ENCODE assay signal across 2 cellular contexts in genomic region chr3:14863324-14864100, GRCh38.
TF ChIP-seq lines count a peak whose summit lies in the region.

No MANE protein-coding gene starts in this region.

TF ChIP-seq in H1, 55 proteins besides CTCF, POLR2A, EP300 and RAD21:
- TF ChIP-seq YY1 (IDR thresholded peaks at IDR 0.05; ENCODE audit: low read depth, low read length) (peak; percentile 48; the same call in 1 of the 2 replicates), CEBPB (IDR thresholded peaks at IDR 0.05; ENCODE audit: low read depth, low read length) (no peak), CHD7 (IDR thresholded peaks at IDR 0.05; ENCODE audit: insufficient replicate concordance, low read length) (no peak), RBBP5 (IDR thresholded peaks at IDR 0.05; ENCODE audit: borderline replicate concordance, low read depth, low read length) (0 out of 2 replicates have a peak, but pooled peaks have one; percentile 20), SAP30 (IDR thresholded peaks at IDR 0.05; ENCODE audit: insufficient read depth, insufficient replicate concordance, low read length) (no peak)

TF ChIP-seq in neural cell, 6 proteins besides CTCF, POLR2A, EP300 and RAD21:
- TF ChIP-seq POLR2AphosphoS5 (IDR thresholded peaks at IDR 0.05), result peak; percentile 82
- TF ChIP-seq SMC3 (conservative IDR thresholded peaks at IDR 0.05; ENCODE audit: poor library complexity), result no peak
